ENCODE assay signal across 1 cellular context in genomic region chr3:196711838-196712513, GRCh38.
TF ChIP-seq lines count a peak whose summit lies in the region.

CEP19 (minus strand) TSS chr3:196712250; CDS start chr3:196708657, 3,593 bp downstream.
PIGX (plus strand) TSS chr3:196712377.

TF ChIP-seq in HepG2, 621 proteins besides CTCF, POLR2A, EP300 and RAD21 (continued from another document):
- TF ChIP-seq RFX1 (IDR thresholded peaks at IDR 0.05) (peak; percentile 84), PAXIP1 (CRISPR knock-in tag; conservative IDR thresholded peaks at IDR 0.05) (0 out of 2 replicates have a peak, but pooled peaks have one; percentile 6), ELF4 (CRISPR knock-in tag; IDR thresholded peaks at IDR 0.05; ENCODE audit: borderline replicate concordance) (no peak), ETV5 (CRISPR knock-in tag; IDR thresholded peaks at IDR 0.05; ENCODE audit: borderline replicate concordance) (no peak), ZBTB25 (CRISPR knock-in tag; IDR thresholded peaks at IDR 0.05) (peak; percentile 31; the same call in 1 of the 2 replicates), KDM4B (CRISPR knock-in tag; IDR thresholded peaks at IDR 0.05) (no peak), PBX3 (CRISPR knock-in tag; IDR thresholded peaks at IDR 0.05; ENCODE audit: borderline replicate concordance) (peak; percentile 53; the same call in 1 of the 2 replicates), SRY (CRISPR knock-in tag; IDR thresholded peaks at IDR 0.05) (0 out of 2 replicates have a peak, but pooled peaks have one; percentile 45), ZNF331 (CRISPR knock-in tag; IDR thresholded peaks at IDR 0.05) (peak; percentile 48; the same call in 1 of the 2 replicates), E2F1 (CRISPR knock-in tag; IDR thresholded peaks at IDR 0.05) (peak; percentile 72; the same call in 1 of the 2 replicates), ZNF468 (CRISPR knock-in tag; IDR thresholded peaks at IDR 0.05) (no peak), NR1H2 (CRISPR knock-in tag; IDR thresholded peaks at IDR 0.05; ENCODE audit: borderline replicate concordance, low read depth) (0 out of 2 replicates have a peak, but pooled peaks have one; percentile 60), PRDM10 (CRISPR knock-in tag; IDR thresholded peaks at IDR 0.05; ENCODE audit: low read depth) (peak; percentile 20; the same call in 1 of the 2 replicates), MTF2 (CRISPR knock-in tag; IDR thresholded peaks at IDR 0.05; ENCODE audit: borderline replicate concordance) (peak; percentile 46; the same call in 1 of the 2 replicates), DMAP1 (CRISPR knock-in tag; IDR thresholded peaks at IDR 0.05) (peak; percentile 30; the same call in 1 of the 2 replicates), THAP11 (CRISPR knock-in tag; IDR thresholded peaks at IDR 0.05) (0 out of 2 replicates have a peak, but pooled peaks have one; percentile 22), RFX3 (CRISPR knock-in tag; IDR thresholded peaks at IDR 0.05) (peak; percentile 67), JARID2 (CRISPR knock-in tag; IDR thresholded peaks at IDR 0.05; ENCODE audit: insufficient replicate concordance) (peak; percentile 70), ZNF264 (CRISPR knock-in tag; IDR thresholded peaks at IDR 0.05) (0 out of 2 replicates have a peak, but pooled peaks have one; percentile 15), MYPOP (CRISPR knock-in tag; IDR thresholded peaks at IDR 0.05) (peak; percentile 51), ZNF414 (CRISPR knock-in tag; IDR thresholded peaks at IDR 0.05) (0 out of 2 replicates have a peak, but pooled peaks have one; percentile 49), MAX (IDR thresholded peaks at IDR 0.05) (peak; percentile 64), FOXJ3 (CRISPR knock-in tag; IDR thresholded peaks at IDR 0.05; ENCODE audit: borderline replicate concordance) (0 out of 2 replicates have a peak, but pooled peaks have one; percentile 23), ZNF547 (CRISPR knock-in tag; IDR thresholded peaks at IDR 0.05) (peak; percentile 59; the same call in 1 of the 2 replicates)
